In genomic region chr5:138702166-138702826, GRCh38 we compare ENCODE assay signal across 1 cellular context.
TF ChIP-seq lines count a peak whose summit lies in the region.

No MANE protein-coding gene starts in this region.

TF ChIP-seq in HEK293, 187 proteins besides CTCF, POLR2A, EP300 and RAD21 (continued from another document):
- TF ChIP-seq ATF2 (tag by site-specific recombination; IDR thresholded peaks at IDR 0.05; ENCODE audit: low read depth) (peak; percentile 35; the same call in 1 of the 2 replicates), ZNF518A (tag by site-specific recombination; conservative IDR thresholded peaks at IDR 0.05; ENCODE audit: low read depth) (0 out of 2 replicates have a peak, but pooled peaks have one; percentile 24)
